Comparison of ENCODE assay signal across 3 cellular contexts in the genomic region with DNA sequence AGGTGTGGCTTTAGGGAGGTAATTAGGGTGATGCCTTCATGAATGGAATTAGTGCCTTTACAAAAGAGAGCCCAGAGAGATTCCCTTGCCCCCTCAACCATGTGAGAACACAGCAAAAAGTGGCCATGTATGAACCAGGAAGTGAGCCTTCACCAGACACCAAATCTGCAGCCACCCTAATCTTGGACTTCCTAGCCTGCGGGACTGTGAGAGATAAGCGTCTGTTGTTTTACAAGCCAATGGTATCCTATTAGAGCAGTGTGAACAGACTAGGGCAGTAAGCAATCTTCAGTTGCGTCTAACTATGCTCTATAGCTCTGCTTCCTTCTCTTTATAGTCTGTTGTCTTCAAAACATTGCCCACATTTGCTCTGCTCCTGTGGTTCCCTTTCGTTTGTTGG.
TF ChIP-seq lines count a peak whose summit lies in the region.

No MANE protein-coding gene starts in this region.

TF ChIP-seq in SK-N-SH, 30 proteins besides CTCF, POLR2A, EP300 and RAD21:
- no peak for TF ChIP-seq USF1 (IDR thresholded peaks at IDR 0.05; ENCODE audit: borderline replicate concordance, low read depth)
- peak; percentile 64 for TF ChIP-seq GATA2 (CRISPR knock-in tag; IDR thresholded peaks at IDR 0.05)
- no peak for TF ChIP-seq IRF3 (IDR thresholded peaks at IDR 0.05; ENCODE audit: low read depth, low read length)
- no peak for TF ChIP-seq CHD2 (IDR thresholded peaks at IDR 0.05; ENCODE audit: low read length, partially characterized antibody)
TF ChIP-seq in SK-N-SH: peak in this region for 1.

TF ChIP-seq in SK-N-SH treated with all-trans-retinoic acid at 6 μM for 48 hours, 23 proteins besides CTCF, POLR2A, EP300 and RAD21:
- TF ChIP-seq CREB5 (CRISPR knock-in tag; IDR thresholded peaks at IDR 0.05; ENCODE audit: low read depth) (no peak), RARB (CRISPR knock-in tag; IDR thresholded peaks at IDR 0.05) (no peak), CSDC2 (CRISPR knock-in tag; IDR thresholded peaks at IDR 0.05) (no peak), ZNF70 (CRISPR knock-in tag; IDR thresholded peaks at IDR 0.05) (no peak), ZFP30 (CRISPR knock-in tag; IDR thresholded peaks at IDR 0.05) (no peak), POU6F1 (CRISPR knock-in tag; IDR thresholded peaks at IDR 0.05; ENCODE audit: borderline replicate concordance, low read depth) (no peak), ZC3H10 (CRISPR knock-in tag; IDR thresholded peaks at IDR 0.05) (no peak), ISL1 (CRISPR knock-in tag; IDR thresholded peaks at IDR 0.05) (no peak), GLIS3 (CRISPR knock-in tag; IDR thresholded peaks at IDR 0.05) (no peak), ZNF8 (CRISPR knock-in tag; IDR thresholded peaks at IDR 0.05) (no peak), ZNF565 (CRISPR knock-in tag; conservative IDR thresholded peaks at IDR 0.05; ENCODE audit: low read depth) (no peak), TCF4 (CRISPR knock-in tag; IDR thresholded peaks at IDR 0.05; ENCODE audit: borderline replicate concordance) (no peak), ARNTL (CRISPR knock-in tag; IDR thresholded peaks at IDR 0.05; ENCODE audit: borderline replicate concordance, low read depth) (no peak), ESRRG (CRISPR knock-in tag; IDR thresholded peaks at IDR 0.05) (no peak), BACH2 (CRISPR knock-in tag; IDR thresholded peaks at IDR 0.05; ENCODE audit: borderline replicate concordance) (no peak)

TF ChIP-seq in K562, 482 proteins besides CTCF, POLR2A, EP300 and RAD21 (continued from another document):
- TF ChIP-seq ZBTB11 (CRISPR knock-in tag; IDR thresholded peaks at IDR 0.05) (no peak), ZBTB8A (IDR thresholded peaks at IDR 0.05; ENCODE audit: partially characterized antibody) (no peak), TEAD4 (IDR thresholded peaks at IDR 0.05; ENCODE audit: low read length) (peak; percentile 76), TEAD4 (CRISPR knock-in tag; IDR thresholded peaks at IDR 0.05; ENCODE audit: borderline replicate concordance) (no peak), GATA2 (CRISPR knock-in tag; IDR thresholded peaks at IDR 0.05) (peak; percentile 54), CHD2 (IDR thresholded peaks at IDR 0.05; ENCODE audit: low read depth, low read length) (no peak), MTA2 (IDR thresholded peaks at IDR 0.05; ENCODE audit: low read depth) (peak; percentile 36; the same call in 1 of the 2 replicates), TCF3 (CRISPR knock-in tag; IDR thresholded peaks at IDR 0.05) (peak; percentile 57), ELF4 (CRISPR knock-in tag; IDR thresholded peaks at IDR 0.05) (peak; percentile 59; the same call in 1 of the 2 replicates), SRF (CRISPR knock-in tag; IDR thresholded peaks at IDR 0.05) (peak in 1 of 2 experiments; percentile 48; a peak in 1 of 4 replicates), RCOR1 (IDR thresholded peaks at IDR 0.05; ENCODE audit: borderline replicate concordance in 1 of 2, low read depth in 2 of 2, low read length in 2 of 2) (peak in 1 of 2 experiments; percentile 53; a peak in 1 of 4 replicates), CXXC5 (CRISPR knock-in tag; IDR thresholded peaks at IDR 0.05) (peak; percentile 64), CBFA2T2 (conservative IDR thresholded peaks at IDR 0.05) (peak; percentile 53), ZNF766 (CRISPR knock-in tag; conservative IDR thresholded peaks at IDR 0.05) (0 out of 2 replicates have a peak, but pooled peaks have one; percentile 51), LEF1 (IDR thresholded peaks at IDR 0.05) (0 out of 2 replicates have a peak, but pooled peaks have one; percentile 21), TAL1 (IDR thresholded peaks at IDR 0.05) (peak; percentile 71), FOXM1 (IDR thresholded peaks at IDR 0.05; ENCODE audit: low read depth) (peak; percentile 38; the same call in 1 of the 2 replicates), FOXM1 (CRISPR knock-in tag; IDR thresholded peaks at IDR 0.05; ENCODE audit: low read depth) (no peak), ELF2 (CRISPR knock-in tag; IDR thresholded peaks at IDR 0.05) (peak; percentile 30; the same call in 1 of the 2 replicates), NCOR1 (IDR thresholded peaks at IDR 0.05) (peak; percentile 69), ZNF584 (CRISPR knock-in tag; IDR thresholded peaks at IDR 0.05; ENCODE audit: low read depth) (0 out of 2 replicates have a peak, but pooled peaks have one; percentile 34), CBFA2T3 (IDR thresholded peaks at IDR 0.05) (peak; percentile 76), ARID1B (IDR thresholded peaks at IDR 0.05) (peak; percentile 71), ZNF140 (CRISPR knock-in tag; IDR thresholded peaks at IDR 0.05) (no peak), TRIM24 (IDR thresholded peaks at IDR 0.05) (peak in 1 of 2 experiments; percentile 22; a peak in 1 of 4 replicates), ELF1 (tag; IDR thresholded peaks at IDR 0.05) (peak; percentile 77)
- TF ChIP-seq, protein P1, sequence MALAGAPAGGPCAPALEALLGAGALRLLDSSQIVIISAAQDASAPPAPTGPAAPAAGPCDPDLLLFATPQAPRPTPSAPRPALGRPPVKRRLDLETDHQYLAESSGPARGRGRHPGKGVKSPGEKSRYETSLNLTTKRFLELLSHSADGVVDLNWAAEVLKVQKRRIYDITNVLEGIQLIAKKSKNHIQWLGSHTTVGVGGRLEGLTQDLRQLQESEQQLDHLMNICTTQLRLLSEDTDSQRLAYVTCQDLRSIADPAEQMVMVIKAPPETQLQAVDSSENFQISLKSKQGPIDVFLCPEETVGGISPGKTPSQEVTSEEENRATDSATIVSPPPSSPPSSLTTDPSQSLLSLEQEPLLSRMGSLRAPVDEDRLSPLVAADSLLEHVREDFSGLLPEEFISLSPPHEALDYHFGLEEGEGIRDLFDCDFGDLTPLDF (CRISPR knock-in tag; IDR thresholded peaks at IDR 0.05), result no peak
